15 cellular contexts compared by ENCODE assay signal in genomic region chr13:54536112-54536511, GRCh38.
DNase-seq lines count a peak whose midpoint lies in the region; ATAC-seq and TF ChIP-seq lines count a peak whose summit lies in the region.
"Had no signal": no experiment of that assay in that cellular context is flagged by ENCODE, and none has a peak within 500 bp of the region (broad histone marks: within the 10 kb centered on the region; RNA-seq: fewer than 3 reads in every experiment).

No MANE protein-coding gene starts in this region.

- no peak overlapping the region for H3K4me3 Mint-ChIP-seq in activated CD8-positive, alpha-beta T cell treated with anti-CD3 and anti-CD28 coated beads, Interleukin-2, amount 10 ng/mL, durations not matched to agents 7 days and 5 days
- H3K4me3 Mint-ChIP-seq: CD8-positive, alpha-beta T cell had no signal

- DNase-seq in A673 (ENCODE audit: low spot score) (peak; percentile 36), ELR (ENCODE audit: low read depth) (peak; percentile 0), RWPE1 (ENCODE audit: low spot score) (peak; percentile 5), kidney tubule cell (ENCODE audit: low spot score) (peak; percentile 18), DMS79 (lab: John Stamatoyannopoulos, UW) (no peak), esophagus squamous epithelium (lab: John Stamatoyannopoulos, UW) (no peak), DMS114 treated with DMSO at 0.1 percent for 48 hours (lab: John Stamatoyannopoulos, UW; ENCODE audit: unreplicated experiment) (no peak)
- DNase-seq in activated CD8-positive, alpha-beta T cell treated with anti-CD3 and anti-CD28 coated beads, Interleukin-2, amount 10 ng/mL, durations not matched to agents 7 days and 5 days = no peak
- DNase-seq: activated CD8-positive, alpha-beta memory T cell treated with anti-CD3 and anti-CD28 coated beads, Interleukin-2, amount 50 U/mL, for 48 hours; CD8-positive, alpha-beta T cell; cortex of kidney; foreskin fibroblast; ovary; stimulated activated naive CD4-positive, alpha-beta T cell treated with Interleukin-2 at 50 U/mL for 16 hours had no signal

- no peaks in the 10 kb centered on the region for H3K27me3 Mint-ChIP-seq in activated CD8-positive, alpha-beta T cell treated with anti-CD3 and anti-CD28 coated beads, Interleukin-2, amount 10 ng/mL, durations not matched to agents 7 days and 5 days (ENCODE audit: low read depth)

- 20 to 33% methylated on average over 3 of the region's 3 CpGs for WGBS in esophagus squamous epithelium, 2 donors

- CTCF ChIA-PET in A673 (lab: Charles Lee) = no interaction called here
- CTCF ChIA-PET in RWPE1 (lab: Yijun Ruan, JAX) = no interaction called here
- CTCF ChIA-PET in activated CD8-positive, alpha-beta T cell treated with anti-CD3 and anti-CD28 coated beads, Interleukin-2, amount 10 ng/mL, durations not matched to agents 7 days and 5 days (lab: Charles Lee) = no interaction called here

- H3K4me3 ChIP-seq in A673 (ENCODE audit: low read depth, low read length, poor library complexity, severe bottlenecking) (no peak overlapping the region), esophagus squamous epithelium (no peak overlapping the region)
- H3K4me3 ChIP-seq: ovary had no signal

- H3K36me3 ChIP-seq in A673 (ENCODE audit: insufficient read depth, low read length, poor library complexity, severe bottlenecking) (no peaks in the 10 kb centered on the region), esophagus squamous epithelium (no peaks in the 10 kb centered on the region)
- H3K36me3 ChIP-seq: ovary had no signal

- no TSS peak for BruUV-seq in A673 (replicated peaks; lab: Mats Ljungman, UMichigan)

- H3K27ac Mint-ChIP-seq in activated CD8-positive, alpha-beta T cell treated with anti-CD3 and anti-CD28 coated beads, Interleukin-2, amount 10 ng/mL, durations not matched to agents 7 days and 5 days = no peak overlapping the region
- H3K27ac Mint-ChIP-seq: CD8-positive, alpha-beta T cell had no signal

- H3K27ac ChIP-seq in A673 (ENCODE audit: low read depth, low read length, poor library complexity, severe bottlenecking) (no peak overlapping the region), RWPE1 (no peak overlapping the region), esophagus squamous epithelium (no peak overlapping the region)
- H3K27ac ChIP-seq: ovary had no signal

- H3K4me1 Mint-ChIP-seq in activated CD8-positive, alpha-beta T cell treated with anti-CD3 and anti-CD28 coated beads, Interleukin-2, amount 10 ng/mL, durations not matched to agents 7 days and 5 days (ENCODE audit: low read depth) = no peaks in the 10 kb centered on the region

- H3K9me3 ChIP-seq in A673 (ENCODE audit: low read depth, low read length, poor library complexity, severe bottlenecking) (no peaks in the 10 kb centered on the region), esophagus squamous epithelium (no peaks in the 10 kb centered on the region)
- H3K9me3 ChIP-seq: ovary had no signal

- H3K36me3 Mint-ChIP-seq in activated CD8-positive, alpha-beta T cell treated with anti-CD3 and anti-CD28 coated beads, Interleukin-2, amount 10 ng/mL, durations not matched to agents 7 days and 5 days (ENCODE audit: low read depth) = no peaks in the 10 kb centered on the region
- H3K36me3 Mint-ChIP-seq: CD8-positive, alpha-beta T cell had no signal

- no peaks in the 10 kb centered on the region for H3K27me3 ChIP-seq in A673 (replicated peaks; ENCODE audit: insufficient read depth, low read depth, low read length, poor library complexity)
- H3K27me3 ChIP-seq in esophagus squamous epithelium = no peaks in the 10 kb centered on the region

- H3K4me1 ChIP-seq in A673 (ENCODE audit: insufficient read depth, low read length, poor library complexity, severe bottlenecking) (no peaks in the 10 kb centered on the region), esophagus squamous epithelium (no peaks in the 10 kb centered on the region)

- ATAC-seq in activated CD8-positive, alpha-beta T cell treated with anti-CD3 and anti-CD28 coated beads, Interleukin-2, amount 10 ng/mL, durations not matched to agents 7 days and 5 days = no peak
- ATAC-seq: CD8-positive, alpha-beta T cell; Right ventricle myocardium inferior had no signal

- TF ChIP-seq CTCF in A673 (conservative IDR thresholded peaks at IDR 0.05; ENCODE audit: low read depth, low read length) (peak; percentile 50), RWPE1 (conservative IDR thresholded peaks at IDR 0.05; ENCODE audit: low read depth) (no peak; the same call in 1 of the 2 replicates), esophagus squamous epithelium (IDR thresholded peaks at IDR 0.05) (peak in 2 of 6 experiments; percentile 12 to 22)

- intact Hi-C loops in A673 (cut with micrococcal nuclease; ENCODE audit: unreplicated experiment) = no loop called here
- intact Hi-C loops in esophagus squamous epithelium (cut with DNase I) = no loop called here

- POLR2A ChIA-PET in A673 (lab: Charles Lee; ENCODE audit: low non-redundant PET) = no interaction called here
- POLR2A ChIA-PET in RWPE1 (lab: Yijun Ruan, JAX; ENCODE audit: low non-redundant PET) = no interaction called here
- POLR2A ChIA-PET in activated CD8-positive, alpha-beta T cell treated with anti-CD3 and anti-CD28 coated beads, Interleukin-2, amount 10 ng/mL, durations not matched to agents 7 days and 5 days (lab: Charles Lee) = no interaction called here

- H3K9me3 Mint-ChIP-seq in activated CD8-positive, alpha-beta T cell treated with anti-CD3 and anti-CD28 coated beads, Interleukin-2, amount 10 ng/mL, durations not matched to agents 7 days and 5 days (ENCODE audit: insufficient read depth) = peaks cover 16% of the 10 kb centered on the region

- TF ChIP-seq POLR2A in esophagus squamous epithelium (IDR thresholded peaks at IDR 0.05) = no peak

Comparison
In these comparisons a context has a peak if more than half of its experiments do, and no peak if none do; other contexts are left out.
1. DNase-seq: peak in A673 (single experiment), ELR (single experiment), RWPE1 (single experiment) and kidney tubule cell (single experiment); none in DMS79 (single experiment), esophagus squamous epithelium (single experiment), DMS114 treated with DMSO at 0.1 percent for 48 hours (single experiment) and activated CD8-positive, alpha-beta T cell treated with anti-CD3 and anti-CD28 coated beads, Interleukin-2, amount 10 ng/mL, durations not matched to agents 7 days and 5 days (single experiment).